Comparison of ENCODE assay signal across 19 cellular contexts in genomic region chr6:106730264-106730663, GRCh38.
"Had no signal": no experiment of that assay in that cellular context is flagged by ENCODE, and none has a peak within 500 bp of the region (broad histone marks: within the 10 kb centered on the region; RNA-seq: fewer than 3 reads in every experiment).

No MANE protein-coding gene starts in this region.

- FAIRE-seq: astrocyte, TTC549 had no signal

- H3K4me3 ChIP-seq: cardiac muscle cell, dorsolateral prefrontal cortex, gastroesophageal sphincter, heart right ventricle, lung, tibial nerve had no signal

- H3K4me3 Mint-ChIP-seq: naive thymus-derived CD4-positive, alpha-beta T cell; stimulated activated naive B cell treated with anti-CD40 and anti-IgM and Interleukin-4, amounts not matched to agents 10 μg/mL and 1 μg/mL and 100 μg/mL, for 72 hours had no signal

- H3K27me3 ChIP-seq: cardiac muscle cell, dorsolateral prefrontal cortex, gastroesophageal sphincter, heart right ventricle, tibial nerve had no signal

- H3K4me1 Mint-ChIP-seq: naive thymus-derived CD4-positive, alpha-beta T cell had no signal

- DNase-seq: activated CD4-positive, alpha-beta T cell treated with anti-CD3 and anti-CD28 coated beads for 1 hour; activated CD4-positive, alpha-beta T cell treated with anti-CD3 and anti-CD28 coated beads, Interleukin-2, amount 50 U/mL, for 48 hours; activated naive CD4-positive, alpha-beta T cell treated with anti-CD3 and anti-CD28 coated beads, Interleukin-2, amount 50 U/mL, for 16 hours; activated T-cell treated with anti-CD3 and anti-CD28 coated beads, Interleukin-2, amount 50 U/mL, for 1 hour; dorsolateral prefrontal cortex; erythroblast; heart right ventricle; left colon; naive thymus-derived CD4-positive, alpha-beta T cell; retina; stimulated activated naive B cell treated with anti-CD40 and anti-IgM and Interleukin-4, amounts not matched to agents 10 μg/mL and 1 μg/mL and 100 μg/mL, for 72 hours; T-helper 2 cell had no signal

- H3K9me3 ChIP-seq: tibial nerve had no signal

- H3K27ac Mint-ChIP-seq: activated T-helper 2 cell treated with anti-CD3 and anti-CD28 coated beads, Interferon-gamma antibody, Interleukin-2, Interleukin-4, amounts not matched to agents 10 μg/mL and 5 μg/mL and 100 μg/mL, durations not matched to agents 14 hours and 24 hours and 36 hours; naive thymus-derived CD4-positive, alpha-beta T cell had no signal

- H3K4me1 ChIP-seq: heart right ventricle, tibial nerve had no signal

- H3K27me3 Mint-ChIP-seq: stimulated activated naive B cell treated with anti-CD40 and anti-IgM and Interleukin-4, amounts not matched to agents 10 μg/mL and 1 μg/mL and 100 μg/mL, for 72 hours had no signal

- H3K36me3 ChIP-seq: cardiac muscle cell, gastroesophageal sphincter, heart right ventricle, tibial nerve had no signal

- H3K27ac ChIP-seq: cardiac muscle cell, dorsolateral prefrontal cortex, gastroesophageal sphincter, heart right ventricle, tibial nerve had no signal

- H3K9me3 Mint-ChIP-seq: activated T-helper 2 cell treated with anti-CD3 and anti-CD28 coated beads, Interferon-gamma antibody, Interleukin-2, Interleukin-4, amounts not matched to agents 10 μg/mL and 5 μg/mL and 100 μg/mL, durations not matched to agents 14 hours and 24 hours and 36 hours; stimulated activated naive B cell treated with anti-CD40 and anti-IgM and Interleukin-4, amounts not matched to agents 10 μg/mL and 1 μg/mL and 100 μg/mL, for 72 hours had no signal

- H3K36me3 Mint-ChIP-seq: naive thymus-derived CD4-positive, alpha-beta T cell; stimulated activated naive B cell treated with anti-CD40 and anti-IgM and Interleukin-4, amounts not matched to agents 10 μg/mL and 1 μg/mL and 100 μg/mL, for 72 hours had no signal
